Comparison of ENCODE assay signal across 9 cellular contexts in the genomic region with DNA sequence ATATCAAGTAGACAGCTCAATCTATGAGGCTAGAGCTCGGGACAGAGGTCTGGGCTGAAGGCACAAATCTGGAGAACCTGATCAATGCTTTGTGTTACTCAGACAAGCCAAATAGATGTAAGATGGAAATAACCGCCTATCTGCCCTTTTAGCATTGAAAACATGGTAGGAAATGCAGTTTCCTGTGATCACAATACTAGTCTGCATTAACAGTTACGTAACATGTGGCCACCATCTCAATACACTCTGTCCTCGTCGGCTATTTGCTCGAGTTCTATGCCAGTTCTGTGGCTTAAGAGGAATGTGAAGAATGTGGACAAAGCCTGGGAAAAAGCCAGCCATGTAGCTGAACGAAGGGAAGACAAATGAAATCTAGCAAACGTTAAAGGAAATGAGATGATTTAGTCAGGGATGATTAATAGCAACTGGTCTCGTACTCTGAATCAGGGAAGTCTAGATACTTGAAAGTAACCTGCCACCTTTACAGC.
A peak's percentile ranks its signal among the peaks of the same experiment; 100 is the strongest.
DNase-seq lines count a peak whose midpoint lies in the region; ATAC-seq and TF ChIP-seq lines count a peak whose summit lies in the region.
"Had no signal": no experiment of that assay in that cellular context is flagged by ENCODE, and none has a peak within 500 bp of the region (broad histone marks: within the 10 kb centered on the region; RNA-seq: fewer than 3 reads in every experiment).

No MANE protein-coding gene starts in this region.

- H3K36me3 Mint-ChIP-seq in endodermal cell (ENCODE audit: low read depth) (no peaks in the 10 kb centered on the region), mesothelial cell of epicardium (peaks cover 1% of the 10 kb centered on the region)

- H3K27me3 Mint-ChIP-seq in endodermal cell (ENCODE audit: insufficient read depth) (peaks cover 3% of the 10 kb centered on the region), mesothelial cell of epicardium (ENCODE audit: low read depth) (no peaks in the 10 kb centered on the region)

- no peak overlapping the region for H3K4me3 Mint-ChIP-seq in endodermal cell
- H3K4me3 Mint-ChIP-seq in mesothelial cell of epicardium, result no peak overlapping the region

- H3K4me1 ChIP-seq in ACC112 (ENCODE audit: control insufficient read depth, insufficient read depth, low read length, unreplicated experiment) (peaks cover 45% of the 10 kb centered on the region), endodermal cell (ENCODE audit: control insufficient read depth, insufficient read depth, low read length) (no peaks in the 10 kb centered on the region), BE2C (no peaks in the 10 kb centered on the region)

- no peak overlapping the region for H2AFZ ChIP-seq in ACC112 (ENCODE audit: low read length, unreplicated experiment)

- H3K27ac ChIP-seq in ACC112 (ENCODE audit: low read depth, low read length) (peak overlapping the region; percentile 98), endodermal cell (ENCODE audit: low read depth, low read length) (peak overlapping the region; percentile 83)

- H3K9me3 Mint-ChIP-seq in endodermal cell (no peaks in the 10 kb centered on the region), mesothelial cell of epicardium (no peaks in the 10 kb centered on the region)

- peaks cover 12% of the 10 kb centered on the region for H3K4me1 Mint-ChIP-seq in endodermal cell
- peaks cover 23% of the 10 kb centered on the region for H3K4me1 Mint-ChIP-seq in mesothelial cell of epicardium

- ATAC-seq in HG03175 (IDR thresholded peaks at IDR 0.05; ENCODE audit: unreplicated experiment), result no peak

- DNase-seq in LHCN-M2 (ENCODE audit: low read depth) (peak; percentile 100), endodermal cell (peak; percentile 75), mesothelial cell of epicardium (ENCODE audit: low spot score in 2 of 2, unreplicated experiment in 2 of 2) (no peak), anterior cingulate cortex (lab: John Stamatoyannopoulos, UW) (no peak), NCI-H345 treated with DMSO at 0.1 percent for 48 hours (lab: John Stamatoyannopoulos, UW; ENCODE audit: unreplicated experiment) (no peak), BE2C (no peak)
- DNase-seq: NCI-H2081 had no signal

- 60 to 67% methylated on average over 5 to 9 of the region's 9 CpGs for WGBS in endodermal cell (ENCODE audit: insufficient coverage in 1 of 2, insufficient read length in 1 of 2), 2 experiments

- no peaks in the 10 kb centered on the region for H3K27me3 ChIP-seq in ACC112 (ENCODE audit: insufficient read depth, low read length)
- H3K27me3 ChIP-seq in endodermal cell (ENCODE audit: control insufficient read depth, insufficient read depth, low read length, poor library complexity, severe bottlenecking), result no peaks in the 10 kb centered on the region
- H3K27me3 ChIP-seq in BE2C, result no peaks in the 10 kb centered on the region

- no peak for TF ChIP-seq CTCF in endodermal cell (conservative IDR thresholded peaks at IDR 0.05)
- no peak for TF ChIP-seq CTCF in mesothelial cell of epicardium (IDR thresholded peaks at IDR 0.05; ENCODE audit: unreplicated experiment)
- no peak for TF ChIP-seq CTCF in BE2C (IDR thresholded peaks at IDR 0.05; ENCODE audit: low read depth, low read length)

- no peaks in the 10 kb centered on the region for H3K79me2 ChIP-seq in ACC112 (ENCODE audit: control insufficient read depth, insufficient read depth, low read length, unreplicated experiment)

- H3K27ac Mint-ChIP-seq in endodermal cell (peak overlapping the region; percentile 87), mesothelial cell of epicardium (peak overlapping the region; percentile 88)

- H3K36me3 ChIP-seq in ACC112 (ENCODE audit: insufficient read depth, low read length) (no peaks in the 10 kb centered on the region), endodermal cell (ENCODE audit: control insufficient read depth, insufficient read depth, low read length) (no peaks in the 10 kb centered on the region), BE2C (no peaks in the 10 kb centered on the region)

- H3K4me3 ChIP-seq in ACC112 (ENCODE audit: low read depth, low read length) (no peak overlapping the region), endodermal cell (ENCODE audit: low read length) (no peak overlapping the region), BE2C (ENCODE audit: low read depth, low read length) (no peak overlapping the region)

- no peak overlapping the region for H3K9ac ChIP-seq in endodermal cell (ENCODE audit: extremely low read depth, low read length, poor library complexity, severe bottlenecking)

- H3K9me3 ChIP-seq in endodermal cell (ENCODE audit: control insufficient read depth, low read length), result no peaks in the 10 kb centered on the region
- H3K9me3 ChIP-seq in BE2C, result no peaks in the 10 kb centered on the region

Comparison
In these comparisons a context has a peak if more than half of its experiments do, and no peak if none do; other contexts are left out.
1. DNase-seq: peak in LHCN-M2 (single experiment) and endodermal cell (single experiment); none in mesothelial cell of epicardium (0 of 2), anterior cingulate cortex (0 of 58), NCI-H345 treated with DMSO at 0.1 percent for 48 hours (single experiment) and BE2C (single experiment).